ENCODE assay signal across 18 cellular contexts in the genomic region with DNA sequence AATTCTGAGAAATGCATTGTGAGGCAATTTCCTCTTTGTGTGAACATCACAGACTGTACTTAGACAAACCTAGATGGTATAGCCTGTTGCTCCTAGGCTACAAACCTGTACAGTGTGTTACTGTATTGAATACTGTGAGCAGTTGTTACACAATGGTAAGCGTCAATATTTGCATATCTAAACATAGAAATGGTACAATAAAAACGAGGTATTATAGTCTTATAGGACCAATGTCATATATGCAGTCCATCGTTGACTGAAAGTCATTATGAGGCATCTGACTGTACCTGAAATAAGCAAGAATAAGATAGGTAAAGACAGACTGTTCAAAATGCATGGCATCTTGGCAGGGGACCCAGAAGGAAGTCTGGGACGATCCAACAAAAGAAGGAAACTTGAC. TPM values are rescaled to one million over a fixed set of nuclear protein-coding genes. Genes with fewer than 3 reads are reported as not detected.
A peak's percentile ranks its signal among the peaks of the same experiment; 100 is the strongest.
DNase-seq lines count a peak whose midpoint lies in the region; ATAC-seq and TF ChIP-seq lines count a peak whose summit lies in the region.
"Had no signal": no experiment of that assay in that cellular context is flagged by ENCODE, and none has a peak within 500 bp of the region (broad histone marks: within the 10 kb centered on the region; RNA-seq: fewer than 3 reads in every experiment).

No MANE protein-coding gene starts in this region.

- BruUV-seq in OCI-LY7 (replicated peaks; lab: Mats Ljungman, UMichigan) = no TSS peak

- peaks cover 37% of the 10 kb centered on the region for H3K4me1 ChIP-seq in OCI-LY7 (ENCODE audit: insufficient read depth, low read length, poor library complexity, severe bottlenecking)
- H3K4me1 ChIP-seq in endodermal cell (ENCODE audit: control insufficient read depth, insufficient read depth, low read length) = peaks cover 8% of the 10 kb centered on the region
- peaks cover 0 to 9% of the 10 kb centered on the region in 2 donors for H3K4me1 ChIP-seq in mucosa of rectum (ENCODE audit: control insufficient read depth in 2 of 2, insufficient read depth in 2 of 2, low read length in 2 of 2)
- H3K4me1 ChIP-seq: HAP-1 had no signal

- no peaks in the 10 kb centered on the region for H4K20me1 ChIP-seq in OCI-LY7 (ENCODE audit: insufficient read depth, low read length)

- no peaks in the 10 kb centered on the region for H3K27me3 ChIP-seq in endodermal cell (ENCODE audit: control insufficient read depth, insufficient read depth, low read length, poor library complexity, severe bottlenecking)
- no peaks in the 10 kb centered on the region for H3K27me3 ChIP-seq in mucosa of rectum (ENCODE audit: control insufficient read depth in 2 of 2, insufficient read depth in 2 of 2, low read length in 2 of 2)
- H3K27me3 ChIP-seq: BE2C had no signal

- no peak overlapping the region for H3K4me3 Mint-ChIP-seq in endodermal cell
- H3K4me3 Mint-ChIP-seq: CD4-positive, CD25-positive, alpha-beta regulatory T cell; CD8-positive, alpha-beta memory T cell had no signal

- H3K9me2 ChIP-seq in OCI-LY7 (ENCODE audit: insufficient read depth, low read length) = no peaks in the 10 kb centered on the region

- no peaks in the 10 kb centered on the region for H3K36me3 ChIP-seq in OCI-LY7 (ENCODE audit: insufficient read depth, low read length)
- H3K36me3 ChIP-seq in endodermal cell (ENCODE audit: control insufficient read depth, insufficient read depth, low read length) = no peaks in the 10 kb centered on the region
- H3K36me3 ChIP-seq in mucosa of rectum (ENCODE audit: control insufficient read depth in 2 of 2, insufficient read depth in 2 of 2, low read length in 2 of 2) = no peaks in the 10 kb centered on the region
- H3K36me3 ChIP-seq: BE2C, HAP-1 had no signal

- H3K9me3 ChIP-seq in OCI-LY7 (ENCODE audit: low read length) = no peaks in the 10 kb centered on the region
- no peaks in the 10 kb centered on the region for H3K9me3 ChIP-seq in endodermal cell (ENCODE audit: control insufficient read depth, low read length)
- H3K9me3 ChIP-seq in mucosa of rectum (ENCODE audit: control insufficient read depth in 2 of 2, low read length in 2 of 2) = no peaks in the 10 kb centered on the region
- H3K9me3 ChIP-seq: BE2C, HAP-1 had no signal

- H3K27ac ChIP-seq in OCI-LY7 (ENCODE audit: low read depth, low read length, poor library complexity, severe bottlenecking) (no peak overlapping the region), endodermal cell (ENCODE audit: low read depth, low read length) (no peak overlapping the region), mucosa of rectum (ENCODE audit: low read depth in 2 of 2, low read length in 2 of 2) (peak overlapping the region; percentile 34 to 40)

- DNase-seq in NCI-H1048 (lab: John Stamatoyannopoulos, UW) = peak; percentile 22
- DNase-seq in OCI-LY7 (ENCODE audit: low spot score) = no peak
- no peak for DNase-seq in endodermal cell
- no peak for DNase-seq in NOMO-1 treated with DMSO at 0.1 percent for 48 hours (lab: John Stamatoyannopoulos, UW; ENCODE audit: unreplicated experiment)
- DNase-seq in NCI-H2171 treated with DMSO at 0.1 percent for 48 hours (lab: John Stamatoyannopoulos, UW) = no peak
- DNase-seq in NCI-H2029 (lab: John Stamatoyannopoulos, UW) = no peak
- DNase-seq: ACHN; BE2C; C1 segment of cervical spinal cord; CD4-positive, CD25-positive, alpha-beta regulatory T cell; CD8-positive, alpha-beta memory T cell; COR-L47; DMS 273 treated with DMSO at 0.1 percent for 48 hours; DMS79 treated with DMSO at 0.1 percent for 48 hours; GF-D8 had no signal

- peak overlapping the region; percentile 63; the same call in 1 of the 2 replicates for H2AFZ ChIP-seq in OCI-LY7 (ENCODE audit: low read length)

- POLR2A ChIA-PET in OCI-LY7 (lab: Charles Lee) = interaction anchor here (1.6 to 3.0 kb wide), 5 partner anchors 8 to 167 kb away, joined by 5 to 12 read pairs (median 9); no protein-coding TSS in a partner anchor

- no peak for ATAC-seq in GM21423 (IDR thresholded peaks at IDR 0.05; ENCODE audit: unreplicated experiment)

- peaks cover 49% of the 10 kb centered on the region for H3K4me1 Mint-ChIP-seq in endodermal cell
- H3K4me1 Mint-ChIP-seq: CD4-positive, CD25-positive, alpha-beta regulatory T cell; CD8-positive, alpha-beta memory T cell had no signal

- H3K36me3 Mint-ChIP-seq in endodermal cell (ENCODE audit: low read depth) = no peaks in the 10 kb centered on the region
- H3K36me3 Mint-ChIP-seq: CD4-positive, CD25-positive, alpha-beta regulatory T cell; CD8-positive, alpha-beta memory T cell had no signal

- no peaks in the 10 kb centered on the region for H3K27me3 Mint-ChIP-seq in endodermal cell (ENCODE audit: insufficient read depth)

- peak overlapping the region; percentile 33 for H3K27ac Mint-ChIP-seq in endodermal cell
- H3K27ac Mint-ChIP-seq: CD4-positive, CD25-positive, alpha-beta regulatory T cell had no signal

- H3K4me2 ChIP-seq in OCI-LY7 (ENCODE audit: low read length) = peak overlapping the region; percentile 61

- no peak overlapping the region for H3K4me3 ChIP-seq in OCI-LY7 (ENCODE audit: low read depth, low read length, poor library complexity, severe bottlenecking)
- peak overlapping the region; percentile 16 for H3K4me3 ChIP-seq in endodermal cell (ENCODE audit: low read length)
- H3K4me3 ChIP-seq in mucosa of rectum (ENCODE audit: low read length in 2 of 2) = no peak overlapping the region
- H3K4me3 ChIP-seq: HAP-1 had no signal

- no peak for TF ChIP-seq CTCF in OCI-LY7 (conservative IDR thresholded peaks at IDR 0.05; ENCODE audit: low read length)
- TF ChIP-seq CTCF in endodermal cell (conservative IDR thresholded peaks at IDR 0.05) = no peak

- H3K9ac ChIP-seq in endodermal cell (ENCODE audit: extremely low read depth, low read length, poor library complexity, severe bottlenecking) (no peak overlapping the region), mucosa of rectum (ENCODE audit: low read depth in 1 of 2, low read length in 2 of 2) (no peak overlapping the region)

- intact Hi-C loops in OCI-LY7 (cut with micrococcal nuclease; ENCODE audit: unreplicated experiment) = no loop called here

- H3K79me2 ChIP-seq in OCI-LY7 (ENCODE audit: insufficient read depth, low read depth, low read length) = no peaks in the 10 kb centered on the region

- CTCF ChIA-PET in OCI-LY7 (lab: Charles Lee; ENCODE audit: unreplicated experiment) = no interaction called here

- WGBS in endodermal cell (ENCODE audit: insufficient coverage in 1 of 2, insufficient read length in 1 of 2), 2 experiments = 69 to 83% methylated on average over 4 of the region's 4 CpGs

- peaks cover 3% of the 10 kb centered on the region for H3K9me3 Mint-ChIP-seq in endodermal cell
- H3K9me3 Mint-ChIP-seq: CD8-positive, alpha-beta memory T cell had no signal

RNA-seq across cellular contexts. Expression of a gene that starts 9.4 kb away (rescaled TPM):
- 7.5 and 9.6 TPM in 2 replicates for total RNA-seq in OCI-LY7 (2014; rRNA removed; shearing (Covaris generic))
- 19.9 and 21.1 TPM in 2 replicates for total RNA-seq in OCI-LY7 (2022)
- total RNA-seq in endodermal cell = 10 to 100 TPM; 50.8 to 61.7 TPM
- 40.7 TPM for polyA plus RNA-seq in endodermal cell (2013, experiment 1 of 2)
- 43.1 TPM for polyA plus RNA-seq in endodermal cell (2013, experiment 2 of 2)
- total RNA-seq: CD4-positive, CD25-positive, alpha-beta regulatory T cell had no signal

Comparison
In these comparisons a context has a peak if more than half of its experiments do, and no peak if none do; other contexts are left out.
1. H3K27ac ChIP-seq: peak in mucosa of rectum (2 of 2); none in OCI-LY7 (single experiment) and endodermal cell (single experiment).